In the genomic region with DNA sequence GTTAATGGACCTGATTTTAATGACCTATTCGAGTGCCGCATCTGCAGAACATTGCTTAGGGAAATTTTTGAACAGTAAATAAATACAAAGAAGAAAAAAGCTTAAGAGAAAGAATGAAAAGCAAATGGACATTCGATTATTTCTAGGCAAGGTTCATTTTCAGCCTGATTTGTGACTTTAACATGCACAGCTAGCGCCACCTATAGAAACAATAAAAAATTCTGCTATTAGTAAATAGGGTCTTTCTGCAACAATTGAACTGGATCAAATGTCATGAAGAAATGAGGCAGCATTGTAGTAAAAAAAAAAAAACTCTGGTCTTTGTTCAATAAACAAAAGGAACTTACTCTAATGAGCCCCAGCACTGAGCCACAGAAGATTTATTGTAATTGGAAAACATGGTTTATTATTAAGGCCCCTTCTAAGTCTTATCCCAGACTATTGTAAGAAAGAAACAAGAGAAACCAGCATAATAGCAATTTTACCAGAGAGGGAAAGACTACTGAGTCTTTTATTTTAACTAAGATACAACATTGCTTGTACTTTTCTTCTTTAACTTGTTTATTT, we compare ENCODE assay signal across 9 cellular contexts. TPM values are rescaled to one million over a fixed set of nuclear protein-coding genes. Genes with fewer than 3 reads are reported as not detected.
DNase-seq lines count a peak whose midpoint lies in the region; ATAC-seq, FAIRE-seq and TF ChIP-seq lines count a peak whose summit lies in the region.
"Had no signal": no experiment of that assay in that cellular context is flagged by ENCODE, and none has a peak within 500 bp of the region (broad histone marks: within the 10 kb centered on the region; RNA-seq: fewer than 3 reads in every experiment).

No MANE protein-coding gene starts in this region.

- H3K4me2 ChIP-seq in IMR-90 (ENCODE audit: low read depth, low read length) = no peak overlapping the region

- no peak overlapping the region for H4K5ac ChIP-seq in IMR-90 (ENCODE audit: low read depth, low read length)

- no peaks in the 10 kb centered on the region for H3K9me1 ChIP-seq in IMR-90 (ENCODE audit: insufficient read depth, low read length)

- in situ Hi-C loops in IMR-90 (cut with MboI; ENCODE audit: low sequenced_read_pairs) = no loop called here

- H3K9ac ChIP-seq in IMR-90 (ENCODE audit: low read depth, low read length) = no peak overlapping the region

- H3K27ac ChIP-seq in IMR-90 (ENCODE audit: insufficient read depth, low read length) (no peak overlapping the region), adrenal gland (no peak overlapping the region), right lobe of liver (no peak overlapping the region)
- H3K27ac ChIP-seq: esophagus squamous epithelium had no signal

- H3K4ac ChIP-seq in IMR-90 (ENCODE audit: low read depth, low read length) = no peak overlapping the region

- H3K4me3 ChIP-seq in IMR-90 (ENCODE audit: insufficient read depth, low read depth, low read length) (no peak overlapping the region), adrenal gland (no peak overlapping the region), right lobe of liver (no peak overlapping the region), lower leg skin (ENCODE audit: low read depth, poor library complexity, severe bottlenecking) (no peak overlapping the region)
- H3K4me3 ChIP-seq: esophagus squamous epithelium had no signal

- dilution Hi-C loops in IMR-90 (cut with HindIII; ENCODE audit: low sequenced_read_pairs, unreplicated experiment) = no loop called here

- H3K14ac ChIP-seq in IMR-90 (replicated peaks; ENCODE audit: low read depth, low read length) = no peak overlapping the region

- no peaks in the 10 kb centered on the region for H4K20me1 ChIP-seq in IMR-90 (ENCODE audit: insufficient read depth, low read length)

- 58% methylated on average over 2 of the region's 4 CpGs; no CpG with 5 or more reads in 1 of the 2 experiments for WGBS in IMR-90 (ENCODE audit: extremely low coverage in 2 of 2, insufficient read length in 1 of 2), 2 experiments
- 37 to 40% (median 39%) methylated on average over 4 of the region's 4 CpGs for WGBS in adrenal gland, 4 donors
- 31% methylated on average over 4 of the region's 4 CpGs for WGBS in right lobe of liver (ENCODE audit: insufficient coverage, low coverage, low lambda C conversion rate, missing lambda C conversion rate)
- 38 to 43% methylated on average over 4 of the region's 4 CpGs for WGBS in lower leg skin, 2 donors

- H3K27me3 Mint-ChIP-seq in effector memory CD8-positive, alpha-beta T cell = peaks cover 9 to 15% of the 10 kb centered on the region in 2 donors

- no peak for TF ChIP-seq POLR2A in IMR-90 (IDR thresholded peaks at IDR 0.05; ENCODE audit: low read depth, low read length)
- TF ChIP-seq POLR2A in adrenal gland (IDR thresholded peaks at IDR 0.05) = no peak
- no peak for TF ChIP-seq POLR2A in right lobe of liver (IDR thresholded peaks at IDR 0.05)
- no peak for TF ChIP-seq POLR2A in lower leg skin (IDR thresholded peaks at IDR 0.05)

- H2BK20ac ChIP-seq in IMR-90 (ENCODE audit: low read depth, low read length) = no peak overlapping the region

- FAIRE-seq in D721Med (lab: Jason Lieb, UNC) = no peak

- POLR2A ChIA-PET in IMR-90 (lab: Charles Lee; ENCODE audit: unreplicated experiment) = no interaction called here

- no peak overlapping the region for H2BK15ac ChIP-seq in IMR-90 (ENCODE audit: low read depth, low read length)

- CTCF ChIA-PET in IMR-90 (lab: Yijun Ruan, JAX) = interaction anchor here (0.7 to 1.1 kb wide), 2 partner anchors 8 to 63 kb away, joined by 3 to 6 read pairs; no protein-coding TSS in a partner anchor

- H3K27me3 ChIP-seq in IMR-90 (ENCODE audit: control insufficient read depth, insufficient read depth, low read length) = no peaks in the 10 kb centered on the region
- no peaks in the 10 kb centered on the region for H3K27me3 ChIP-seq in adrenal gland
- no peaks in the 10 kb centered on the region for H3K27me3 ChIP-seq in right lobe of liver
- H3K27me3 ChIP-seq: esophagus squamous epithelium had no signal

- TF ChIP-seq RAD21 in IMR-90 (IDR thresholded peaks at IDR 0.05; ENCODE audit: low read length) = peak; percentile 60

- peak; percentile 64 for TF ChIP-seq CTCF in D721Med (IDR thresholded peaks at IDR 0.05; ENCODE audit: insufficient read depth, missing control alignments)
- peak; percentile 67 for TF ChIP-seq CTCF in IMR-90 (conservative IDR thresholded peaks at IDR 0.05; ENCODE audit: low read depth, low read length)
- TF ChIP-seq CTCF in adrenal gland (IDR thresholded peaks at IDR 0.05) = peak in 4 of 6 experiments; percentile 17 to 45 (median 24)
- peak in 3 of 4 donors; percentile 38 to 42 (median 40) for TF ChIP-seq CTCF in right lobe of liver (IDR thresholded peaks at IDR 0.05)
- no peak for TF ChIP-seq CTCF in lower leg skin (IDR thresholded peaks at IDR 0.05)

- H2AFZ ChIP-seq in IMR-90 (replicated peaks; ENCODE audit: low read length, poor library complexity) = no peak overlapping the region

- no peaks in the 10 kb centered on the region for H3K36me3 Mint-ChIP-seq in effector memory CD8-positive, alpha-beta T cell (ENCODE audit: insufficient read depth)

- H3K79me1 ChIP-seq in IMR-90 (ENCODE audit: low read depth in 1 of 2, low read length in 2 of 2) = no peaks in the 10 kb centered on the region

- H3K36me3 ChIP-seq in IMR-90 (ENCODE audit: control insufficient read depth, insufficient read depth, low read length) (no peaks in the 10 kb centered on the region), adrenal gland (replicated peaks in 1 of 2) (no peaks in the 10 kb centered on the region), right lobe of liver (no peaks in the 10 kb centered on the region)
- H3K36me3 ChIP-seq: esophagus squamous epithelium had no signal

- DNase-seq in D721Med (ENCODE audit: insufficient read length, low spot score) = no peak
- DNase-seq in IMR-90 = peak; percentile 10
- DNase-seq in adrenal gland = no peak
- no peak for DNase-seq in right lobe of liver
- no peak for DNase-seq in effector memory CD8-positive, alpha-beta T cell
- no peak for DNase-seq in activated CD4-positive, alpha-beta T cell treated with anti-CD3 and anti-CD28 coated beads for 48 hours
- no peak for DNase-seq in activated CD4-positive, alpha-beta T cell treated with anti-CD3 and anti-CD28 coated beads for 4 hours
- DNase-seq in lower leg skin (ENCODE audit: low spot score in 2 of 2) = no peak
- DNase-seq: esophagus squamous epithelium had no signal

- no peaks in the 10 kb centered on the region for H3K9me3 ChIP-seq in IMR-90 (ENCODE audit: control insufficient read depth, insufficient read depth, low read length)
- H3K9me3 ChIP-seq in adrenal gland (replicated peaks in 1 of 3) = no peaks in the 10 kb centered on the region
- H3K9me3 ChIP-seq in right lobe of liver = no peaks in the 10 kb centered on the region
- H3K9me3 ChIP-seq: esophagus squamous epithelium had no signal

- no peak overlapping the region for H4K8ac ChIP-seq in IMR-90 (ENCODE audit: low read depth in 2 of 2, low read length in 2 of 2)

- no peak overlapping the region for H2AK9ac ChIP-seq in IMR-90 (replicated peaks; ENCODE audit: low read depth, low read length, poor library complexity)

- intact Hi-C loops in IMR-90 (cut with micrococcal nuclease) (loop anchor here (5.0 kb wide), 2 partner anchors 226 to 1301 kb away; no protein-coding TSS in a partner anchor), adrenal gland (cut with DNase I) (no loop called here), right lobe of liver (cut with DNase I) (no loop called here), lower leg skin (cut with DNase I; ENCODE audit: low total_unique reads) (no loop called here)

- H3K4me1 ChIP-seq in IMR-90 (ENCODE audit: control insufficient read depth, insufficient read depth, low read length) (no peaks in the 10 kb centered on the region), adrenal gland (replicated peaks in 1 of 2) (peaks cover 0 to 5% of the 10 kb centered on the region in 2 donors), right lobe of liver (no peaks in the 10 kb centered on the region)

- H3K56ac ChIP-seq in IMR-90 (ENCODE audit: extremely low read depth, insufficient read depth, low read length) = no peak overlapping the region

- no peak overlapping the region for H3K27ac Mint-ChIP-seq in effector memory CD8-positive, alpha-beta T cell

- no peak overlapping the region for H3K23ac ChIP-seq in IMR-90 (ENCODE audit: low read depth, low read length)

- H3K9me3 Mint-ChIP-seq in effector memory CD8-positive, alpha-beta T cell = no peaks in the 10 kb centered on the region

- no peak overlapping the region for H3K18ac ChIP-seq in IMR-90 (ENCODE audit: low read depth, low read length)

- H2BK120ac ChIP-seq in IMR-90 (ENCODE audit: low read depth, low read length) = no peak overlapping the region

- no peaks in the 10 kb centered on the region for H3K4me1 Mint-ChIP-seq in effector memory CD8-positive, alpha-beta T cell (ENCODE audit: low read depth in 2 of 2)

- no peak overlapping the region for H2BK5ac ChIP-seq in IMR-90 (ENCODE audit: low read depth, low read length, poor library complexity, severe bottlenecking)

- no peak overlapping the region for H2AK5ac ChIP-seq in IMR-90 (ENCODE audit: low read depth, low read length)

- no peak overlapping the region for H4K91ac ChIP-seq in IMR-90 (ENCODE audit: insufficient read depth, low read depth, low read length)

- ATAC-seq in IMR-90 (ENCODE audit: low read depth) (peak; percentile 32; the same call in 1 of the 2 replicates), right lobe of liver (no peak)
- ATAC-seq in effector memory CD8-positive, alpha-beta T cell (replicated peaks) = no peak

- H3K4me3 Mint-ChIP-seq in effector memory CD8-positive, alpha-beta T cell = no peak overlapping the region

- BruUV-seq in IMR-90 (replicated peaks; lab: Mats Ljungman, UMichigan) = no TSS peak

TF ChIP-seq in IMR-90, 13 proteins besides CTCF, POLR2A, EP300 and RAD21:
- TF ChIP-seq SMC3 (IDR thresholded peaks at IDR 0.05; ENCODE audit: low read depth, low read length) (peak; percentile 25; the same call in 1 of the 2 replicates), NFE2L2 (IDR thresholded peaks at IDR 0.05; ENCODE audit: low read depth, low read length) (no peak), CEBPB (IDR thresholded peaks at IDR 0.05; ENCODE audit: low read depth, low read length) (no peak)

RNA-seq across cellular contexts. Expression of gene GHITM, which starts 41.4 kb away (rescaled TPM):
- total RNA-seq in IMR-90 (2012; rRNA removed) (185 and 186 TPM in 2 replicates), adrenal gland (100 to 1,000 TPM; 195 to 327 (median 266) TPM), right lobe of liver (100 to 1,000 TPM; 133 to 231 (median 166) TPM), lower leg skin (100 to 1,000 TPM; 103 to 142 (median 127) TPM)
- polyA plus RNA-seq in IMR-90 (2012; rRNA removed) (91.9 and 103 TPM in 2 replicates), adrenal gland (100 to 1,000 TPM in 1 of 3 donors, 10 to 100 TPM in 2; 77.3 to 492 (median 96.0) TPM)
- 46.5 and 50.7 TPM in 2 replicates for polyA plus RNA-seq in IMR-90 (2012; cell fraction: cytosol; rRNA removed)
- polyA plus RNA-seq in IMR-90 (2012; cell fraction: nucleus; rRNA removed; ENCODE audit: low replicate concordance) = 19.0 and 47.9 TPM in 2 replicates

Comparison
In these comparisons a context has a peak if more than half of its experiments do, and no peak if none do; other contexts are left out.
1. CTCF ChIP-seq: peak in D721Med (single experiment), IMR-90 (single experiment), adrenal gland (4 of 6) and right lobe of liver (3 of 4); none in lower leg skin (0 of 3).